Comparison of ENCODE assay signal across 1 cellular context in the genomic region with DNA sequence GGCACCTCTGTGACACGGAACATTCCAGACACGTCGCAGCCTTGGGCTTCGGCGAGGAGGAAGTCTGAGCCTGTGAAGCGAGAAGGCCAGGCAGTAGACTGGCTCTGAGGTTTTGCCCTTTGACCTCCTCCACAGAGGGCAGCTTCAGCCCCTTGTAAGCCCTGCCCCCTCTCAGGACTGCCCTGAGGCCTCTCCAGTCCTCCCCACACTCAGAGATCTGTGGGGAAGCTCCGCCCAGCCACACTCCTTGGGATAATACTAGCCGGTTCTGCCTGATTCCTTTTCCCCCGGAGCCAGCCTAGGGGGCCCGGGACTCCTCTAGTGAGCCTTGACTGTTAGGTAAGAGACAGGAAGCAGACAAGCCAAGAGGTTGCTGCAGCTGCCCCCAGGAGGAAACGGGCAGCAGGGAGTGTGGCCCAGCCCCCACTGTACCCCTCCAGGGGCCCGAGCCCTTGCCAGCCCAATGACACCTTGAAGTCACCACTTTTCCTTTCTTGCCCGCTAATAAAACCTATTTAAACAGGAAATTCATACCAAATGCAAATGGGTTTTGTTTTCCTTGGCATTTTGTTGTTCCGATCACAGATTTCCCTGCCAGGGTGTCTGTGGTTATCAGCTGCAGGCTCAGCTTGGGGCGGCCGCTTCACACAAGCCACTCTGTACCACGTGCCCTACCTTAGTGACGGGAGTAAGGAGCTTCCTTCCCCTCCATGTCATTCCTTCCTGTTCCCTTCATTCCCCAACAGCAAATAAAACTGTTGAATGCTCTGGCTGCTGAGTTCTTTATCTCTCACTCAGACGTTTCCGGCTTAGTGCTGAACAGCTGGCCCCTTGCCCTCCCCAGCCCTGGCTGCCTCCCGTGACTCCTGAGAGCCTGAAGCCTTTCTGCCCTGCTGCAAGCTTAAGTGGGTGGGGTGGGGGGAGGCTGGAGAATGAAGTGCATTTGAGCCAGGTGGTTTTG.
A peak's percentile ranks its signal among the peaks of the same experiment; 100 is the strongest.
TF ChIP-seq lines count a peak whose summit lies in the region.

No MANE protein-coding gene starts in this region.

TF ChIP-seq in K562, 482 proteins besides CTCF, POLR2A, EP300 and RAD21 (continued from another document):
- TF ChIP-seq, protein P1, sequence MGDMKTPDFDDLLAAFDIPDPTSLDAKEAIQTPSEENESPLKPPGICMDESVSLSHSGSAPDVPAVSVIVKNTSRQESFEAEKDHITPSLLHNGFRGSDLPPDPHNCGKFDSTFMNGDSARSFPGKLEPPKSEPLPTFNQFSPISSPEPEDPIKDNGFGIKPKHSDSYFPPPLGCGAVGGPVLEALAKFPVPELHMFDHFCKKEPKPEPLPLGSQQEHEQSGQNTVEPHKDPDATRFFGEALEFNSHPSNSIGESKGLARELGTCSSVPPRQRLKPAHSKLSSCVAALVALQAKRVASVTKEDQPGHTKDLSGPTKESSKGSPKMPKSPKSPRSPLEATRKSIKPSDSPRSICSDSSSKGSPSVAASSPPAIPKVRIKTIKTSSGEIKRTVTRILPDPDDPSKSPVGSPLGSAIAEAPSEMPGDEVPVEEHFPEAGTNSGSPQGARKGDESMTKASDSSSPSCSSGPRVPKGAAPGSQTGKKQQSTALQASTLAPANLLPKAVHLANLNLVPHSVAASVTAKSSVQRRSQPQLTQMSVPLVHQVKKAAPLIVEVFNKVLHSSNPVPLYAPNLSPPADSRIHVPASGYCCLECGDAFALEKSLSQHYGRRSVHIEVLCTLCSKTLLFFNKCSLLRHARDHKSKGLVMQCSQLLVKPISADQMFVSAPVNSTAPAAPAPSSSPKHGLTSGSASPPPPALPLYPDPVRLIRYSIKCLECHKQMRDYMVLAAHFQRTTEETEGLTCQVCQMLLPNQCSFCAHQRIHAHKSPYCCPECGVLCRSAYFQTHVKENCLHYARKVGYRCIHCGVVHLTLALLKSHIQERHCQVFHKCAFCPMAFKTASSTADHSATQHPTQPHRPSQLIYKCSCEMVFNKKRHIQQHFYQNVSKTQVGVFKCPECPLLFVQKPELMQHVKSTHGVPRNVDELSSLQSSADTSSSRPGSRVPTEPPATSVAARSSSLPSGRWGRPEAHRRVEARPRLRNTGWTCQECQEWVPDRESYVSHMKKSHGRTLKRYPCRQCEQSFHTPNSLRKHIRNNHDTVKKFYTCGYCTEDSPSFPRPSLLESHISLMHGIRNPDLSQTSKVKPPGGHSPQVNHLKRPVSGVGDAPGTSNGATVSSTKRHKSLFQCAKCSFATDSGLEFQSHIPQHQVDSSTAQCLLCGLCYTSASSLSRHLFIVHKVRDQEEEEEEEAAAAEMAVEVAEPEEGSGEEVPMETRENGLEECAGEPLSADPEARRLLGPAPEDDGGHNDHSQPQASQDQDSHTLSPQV (IDR thresholded peaks at IDR 0.05): peak; percentile 75; the same call in 1 of the 2 replicates
- no peak for TF ChIP-seq ELF4 (CRISPR knock-in tag; IDR thresholded peaks at IDR 0.05)
- no peak for TF ChIP-seq KLF1 (tag; IDR thresholded peaks at IDR 0.05)
- TF ChIP-seq, protein P2, sequence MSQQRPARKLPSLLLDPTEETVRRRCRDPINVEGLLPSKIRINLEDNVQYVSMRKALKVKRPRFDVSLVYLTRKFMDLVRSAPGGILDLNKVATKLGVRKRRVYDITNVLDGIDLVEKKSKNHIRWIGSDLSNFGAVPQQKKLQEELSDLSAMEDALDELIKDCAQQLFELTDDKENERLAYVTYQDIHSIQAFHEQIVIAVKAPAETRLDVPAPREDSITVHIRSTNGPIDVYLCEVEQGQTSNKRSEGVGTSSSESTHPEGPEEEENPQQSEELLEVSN (IDR thresholded peaks at IDR 0.05; ENCODE audit: borderline replicate concordance in 1 of 2, extremely low read depth in 1 of 2, insufficient read depth in 1 of 2, insufficient read length in 1 of 2, low read depth in 1 of 2, low read length in 1 of 2, poor library complexity in 1 of 2, severe bottlenecking in 1 of 2): peak; percentile 26 to 42
- peak; percentile 95 for TF ChIP-seq DACH1 (IDR thresholded peaks at IDR 0.05; ENCODE audit: partially characterized antibody)
- TF ChIP-seq ETV6 (IDR thresholded peaks at IDR 0.05; ENCODE audit: borderline replicate concordance in 1 of 2, low read depth in 2 of 2, low read length in 1 of 2): 0 out of 4 replicates have a peak, but pooled peaks of 1 of the 2 experiments have one; percentile 30
- TF ChIP-seq ETV6 (CRISPR knock-in tag; IDR thresholded peaks at IDR 0.05; ENCODE audit: borderline replicate concordance): no peak
- TF ChIP-seq L3MBTL2 (IDR thresholded peaks at IDR 0.05): peak; percentile 95
- peak in 1 of 2 experiments; percentile 54; a peak in 1 of 4 replicates for TF ChIP-seq TRIM24 (IDR thresholded peaks at IDR 0.05)
- TF ChIP-seq MEIS2 (IDR thresholded peaks at IDR 0.05; ENCODE audit: partially characterized antibody): peak; percentile 45
- TF ChIP-seq NR2C2 (CRISPR knock-in tag; IDR thresholded peaks at IDR 0.05): peak; percentile 76
- TF ChIP-seq NR2C2 (tag; IDR thresholded peaks at IDR 0.05): peak; percentile 86
- no peak for TF ChIP-seq XRCC3 (IDR thresholded peaks at IDR 0.05)
- TF ChIP-seq, protein P3, sequence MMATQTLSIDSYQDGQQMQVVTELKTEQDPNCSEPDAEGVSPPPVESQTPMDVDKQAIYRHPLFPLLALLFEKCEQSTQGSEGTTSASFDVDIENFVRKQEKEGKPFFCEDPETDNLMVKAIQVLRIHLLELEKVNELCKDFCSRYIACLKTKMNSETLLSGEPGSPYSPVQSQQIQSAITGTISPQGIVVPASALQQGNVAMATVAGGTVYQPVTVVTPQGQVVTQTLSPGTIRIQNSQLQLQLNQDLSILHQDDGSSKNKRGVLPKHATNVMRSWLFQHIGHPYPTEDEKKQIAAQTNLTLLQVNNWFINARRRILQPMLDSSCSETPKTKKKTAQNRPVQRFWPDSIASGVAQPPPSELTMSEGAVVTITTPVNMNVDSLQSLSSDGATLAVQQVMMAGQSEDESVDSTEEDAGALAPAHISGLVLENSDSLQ (IDR thresholded peaks at IDR 0.05): peak; percentile 29; the same call in 1 of the 2 replicates
- TF ChIP-seq, protein P4, sequence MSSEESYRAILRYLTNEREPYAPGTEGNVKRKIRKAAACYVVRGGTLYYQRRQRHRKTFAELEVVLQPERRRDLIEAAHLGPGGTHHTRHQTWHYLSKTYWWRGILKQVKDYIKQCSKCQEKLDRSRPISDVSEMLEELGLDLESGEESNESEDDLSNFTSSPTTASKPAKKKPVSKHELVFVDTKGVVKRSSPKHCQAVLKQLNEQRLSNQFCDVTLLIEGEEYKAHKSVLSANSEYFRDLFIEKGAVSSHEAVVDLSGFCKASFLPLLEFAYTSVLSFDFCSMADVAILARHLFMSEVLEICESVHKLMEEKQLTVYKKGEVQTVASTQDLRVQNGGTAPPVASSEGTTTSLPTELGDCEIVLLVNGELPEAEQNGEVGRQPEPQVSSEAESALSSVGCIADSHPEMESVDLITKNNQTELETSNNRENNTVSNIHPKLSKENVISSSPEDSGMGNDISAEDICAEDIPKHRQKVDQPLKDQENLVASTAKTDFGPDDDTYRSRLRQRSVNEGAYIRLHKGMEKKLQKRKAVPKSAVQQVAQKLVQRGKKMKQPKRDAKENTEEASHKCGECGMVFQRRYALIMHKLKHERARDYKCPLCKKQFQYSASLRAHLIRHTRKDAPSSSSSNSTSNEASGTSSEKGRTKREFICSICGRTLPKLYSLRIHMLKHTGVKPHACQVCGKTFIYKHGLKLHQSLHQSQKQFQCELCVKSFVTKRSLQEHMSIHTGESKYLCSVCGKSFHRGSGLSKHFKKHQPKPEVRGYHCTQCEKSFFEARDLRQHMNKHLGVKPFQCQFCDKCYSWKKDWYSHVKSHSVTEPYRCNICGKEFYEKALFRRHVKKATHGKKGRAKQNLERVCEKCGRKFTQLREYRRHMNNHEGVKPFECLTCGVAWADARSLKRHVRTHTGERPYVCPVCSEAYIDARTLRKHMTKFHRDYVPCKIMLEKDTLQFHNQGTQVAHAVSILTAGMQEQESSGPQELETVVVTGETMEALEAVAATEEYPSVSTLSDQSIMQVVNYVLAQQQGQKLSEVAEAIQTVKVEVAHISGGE (CRISPR knock-in tag; IDR thresholded peaks at IDR 0.05): peak in 1 of 3 experiments; percentile 38; a peak in 1 of 6 replicates
- TF ChIP-seq ZNF589 (CRISPR knock-in tag; IDR thresholded peaks at IDR 0.05; ENCODE audit: low read depth): peak; percentile 90
- no peak for TF ChIP-seq JUNB (CRISPR knock-in tag; conservative IDR thresholded peaks at IDR 0.05)
- TF ChIP-seq, protein P5, sequence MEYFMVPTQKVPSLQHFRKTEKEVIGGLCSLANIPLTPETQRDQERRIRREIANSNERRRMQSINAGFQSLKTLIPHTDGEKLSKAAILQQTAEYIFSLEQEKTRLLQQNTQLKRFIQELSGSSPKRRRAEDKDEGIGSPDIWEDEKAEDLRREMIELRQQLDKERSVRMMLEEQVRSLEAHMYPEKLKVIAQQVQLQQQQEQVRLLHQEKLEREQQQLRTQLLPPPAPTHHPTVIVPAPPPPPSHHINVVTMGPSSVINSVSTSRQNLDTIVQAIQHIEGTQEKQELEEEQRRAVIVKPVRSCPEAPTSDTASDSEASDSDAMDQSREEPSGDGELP (CRISPR knock-in tag; IDR thresholded peaks at IDR 0.05; ENCODE audit: borderline replicate concordance): peak; percentile 97
- peak; percentile 78 for TF ChIP-seq CBFA2T3 (IDR thresholded peaks at IDR 0.05)
- peak; percentile 79 for TF ChIP-seq TAF9B (IDR thresholded peaks at IDR 0.05; ENCODE audit: partially characterized antibody)
- TF ChIP-seq, protein P6, sequence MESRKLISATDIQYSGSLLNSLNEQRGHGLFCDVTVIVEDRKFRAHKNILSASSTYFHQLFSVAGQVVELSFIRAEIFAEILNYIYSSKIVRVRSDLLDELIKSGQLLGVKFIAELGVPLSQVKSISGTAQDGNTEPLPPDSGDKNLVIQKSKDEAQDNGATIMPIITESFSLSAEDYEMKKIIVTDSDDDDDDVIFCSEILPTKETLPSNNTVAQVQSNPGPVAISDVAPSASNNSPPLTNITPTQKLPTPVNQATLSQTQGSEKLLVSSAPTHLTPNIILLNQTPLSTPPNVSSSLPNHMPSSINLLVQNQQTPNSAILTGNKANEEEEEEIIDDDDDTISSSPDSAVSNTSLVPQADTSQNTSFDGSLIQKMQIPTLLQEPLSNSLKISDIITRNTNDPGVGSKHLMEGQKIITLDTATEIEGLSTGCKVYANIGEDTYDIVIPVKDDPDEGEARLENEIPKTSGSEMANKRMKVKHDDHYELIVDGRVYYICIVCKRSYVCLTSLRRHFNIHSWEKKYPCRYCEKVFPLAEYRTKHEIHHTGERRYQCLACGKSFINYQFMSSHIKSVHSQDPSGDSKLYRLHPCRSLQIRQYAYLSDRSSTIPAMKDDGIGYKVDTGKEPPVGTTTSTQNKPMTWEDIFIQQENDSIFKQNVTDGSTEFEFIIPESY (CRISPR knock-in tag; IDR thresholded peaks at IDR 0.05): no peak
- peak; percentile 38 for TF ChIP-seq TBP (optimal IDR thresholded peaks at IDR 0.05; ENCODE audit: low read depth, low read length)
- 0 out of 2 replicates have a peak, but pooled peaks have one; percentile 16 for TF ChIP-seq DDX20 (tag; IDR thresholded peaks at IDR 0.05; ENCODE audit: low read depth)
- 0 out of 2 replicates have a peak, but pooled peaks have one; percentile 19 for TF ChIP-seq ZNF644 (tag; IDR thresholded peaks at IDR 0.05; ENCODE audit: low read depth)
